Comparison of ENCODE assay signal across 16 cellular contexts in the genomic region with DNA sequence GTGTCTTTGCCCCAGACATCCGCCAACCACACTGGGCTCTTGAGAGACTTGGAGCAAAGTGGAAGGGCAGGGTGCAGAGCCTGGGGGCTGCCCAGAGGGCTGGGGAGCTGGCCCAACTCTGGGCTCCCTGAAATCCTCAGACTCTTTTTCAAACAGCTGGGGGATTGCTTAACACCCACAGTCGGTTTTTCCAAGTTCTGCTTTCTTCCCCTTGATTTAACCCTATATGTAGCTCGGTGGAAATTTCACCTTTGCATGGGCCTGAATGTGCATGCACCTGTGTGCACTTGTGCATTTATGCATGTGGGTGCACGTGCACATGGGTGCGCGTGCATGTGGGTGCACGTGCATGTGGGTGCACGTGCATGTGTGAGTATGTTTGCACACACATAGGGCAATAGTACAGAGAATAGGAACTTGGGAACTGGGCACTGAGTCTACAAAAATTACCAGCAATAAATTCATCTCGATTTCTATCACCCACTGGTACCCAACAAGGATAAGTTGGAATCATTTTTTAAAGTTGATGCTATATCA. TPM values are rescaled to one million over a fixed set of nuclear protein-coding genes. Genes with fewer than 3 reads are reported as not detected.
"Had no signal": no experiment of that assay in that cellular context is flagged by ENCODE, and none has a peak within 500 bp of the region (broad histone marks: within the 10 kb centered on the region; RNA-seq: fewer than 3 reads in every experiment).

No MANE protein-coding gene starts in this region.

- H3K36me3 Mint-ChIP-seq: activated naive CD4-positive, alpha-beta T cell treated with anti-CD3 and anti-CD28 coated beads, Interleukin-2, amount 50 U/mL, for 72 hours had no signal

- H3K36me3 ChIP-seq: colonic mucosa, esophagus squamous epithelium, suprapubic skin, upper lobe of left lung had no signal

- H3K4me3 Mint-ChIP-seq: activated CD8-positive, alpha-beta T cell treated with anti-CD3 and anti-CD28 coated beads for 36 hours; stimulated activated naive CD8-positive, alpha-beta T cell treated with anti-CD3 and anti-CD28 coated beads, Interleukin-15, Interleukin-2, amounts not matched to agents 100 ng/mL and 50 ng/mL, for 24 hours; WTC11 had no signal

- DNase-seq: activated CD4-positive, alpha-beta T cell treated with anti-CD3 and anti-CD28 coated beads for 4 hours; activated CD8-positive, alpha-beta memory T cell treated with anti-CD3 and anti-CD28 coated beads, Interleukin-2, amount 50 U/mL, for 4 hours; activated CD8-positive, alpha-beta T cell treated with anti-CD3 and anti-CD28 coated beads for 36 hours; activated T-cell treated with anti-CD3 and anti-CD28 coated beads, Interleukin-2, amount 50 U/mL, for 48 hours; caudate nucleus; colonic mucosa; effector CD4-positive, alpha-beta T cell; esophagus squamous epithelium; hippocampal formation; kidney glomerular epithelial cell; upper lobe of left lung had no signal

- H3K27ac ChIP-seq: colonic mucosa, esophagus squamous epithelium, suprapubic skin, upper lobe of left lung had no signal

- H3K4me3 ChIP-seq: colonic mucosa, esophagus squamous epithelium, suprapubic skin, upper lobe of left lung had no signal

- ATAC-seq: activated CD8-positive, alpha-beta T cell treated with anti-CD3 and anti-CD28 coated beads for 36 hours; activated naive CD4-positive, alpha-beta T cell treated with anti-CD3 and anti-CD28 coated beads, Interleukin-2, amount 50 U/mL, for 72 hours; sciatic nerve had no signal

- H3K4me1 ChIP-seq: esophagus squamous epithelium, suprapubic skin had no signal

- H3K27ac Mint-ChIP-seq: activated CD8-positive, alpha-beta T cell treated with anti-CD3 and anti-CD28 coated beads for 36 hours; activated naive CD4-positive, alpha-beta T cell treated with anti-CD3 and anti-CD28 coated beads, Interleukin-2, amount 50 U/mL, for 72 hours; stimulated activated naive CD8-positive, alpha-beta T cell treated with anti-CD3 and anti-CD28 coated beads, Interleukin-15, Interleukin-2, amounts not matched to agents 100 ng/mL and 50 ng/mL, for 24 hours; WTC11 had no signal

- H3K9me3 ChIP-seq: colonic mucosa, suprapubic skin had no signal

- H3K27me3 ChIP-seq: colonic mucosa, suprapubic skin, upper lobe of left lung had no signal

RNA-seq across cellular contexts. Expression of a gene that starts 52.3 kb away (rescaled TPM):
- total RNA-seq: activated CD8-positive, alpha-beta T cell treated with anti-CD3 and anti-CD28 coated beads for 36 hours had no signal
